In genomic region chr1:26233903-26234643, GRCh38 we compare ENCODE assay signal across 8 cellular contexts. TPM values are rescaled to one million over a fixed set of nuclear protein-coding genes. Genes with fewer than 3 reads are reported as not detected.
DNase-seq lines count a peak whose midpoint lies in the region; ATAC-seq and TF ChIP-seq lines count a peak whose summit lies in the region.

Gene CEP85, plus strand, starts transcription at chr1:26234200. Its CDS starts 5,584 bp downstream, at chr1:26239784.

- H3K9ac ChIP-seq in smooth muscle cell (ENCODE audit: low read depth), result peak within 1 kb of the TSS; percentile 78

- no peaks in the 10 kb centered on the region for H3F3A ChIP-seq in smooth muscle cell (ENCODE audit: low read depth)

- peaks cover 31% of the 10 kb centered on the region for H3K79me2 ChIP-seq in smooth muscle cell (ENCODE audit: low read depth)

- POLR2A ChIA-PET in activated B cell treated with CpG ODN at 0.5 μM for 24 hours (lab: Charles Lee), result interaction anchor here (0.6 to 2.6 kb wide), 15 partner anchors 13 to 1491 kb away, joined by 3 to 22 read pairs (median 4); partner anchors contain the start of genes CD52, FAM76A, GPATCH3 and RSRP1

- H3K9me3 Mint-ChIP-seq in activated B cell treated with CpG ODN at 0.5 μM for 24 hours, result no peaks in the 10 kb centered on the region

- no peaks in the 10 kb centered on the region for H3K9me3 ChIP-seq in smooth muscle cell (replicated peaks; ENCODE audit: low read depth)

- ATAC-seq in GM19023 (IDR thresholded peaks at IDR 0.05; ENCODE audit: unreplicated experiment), result peak; percentile 93
- ATAC-seq in HG03280 (IDR thresholded peaks at IDR 0.05; ENCODE audit: unreplicated experiment), result peak; percentile 89
- ATAC-seq in activated B cell treated with CpG ODN at 0.5 μM for 24 hours (ENCODE audit: low read depth), result peak; percentile 88

- H3K4me2 ChIP-seq in smooth muscle cell, result peak within 1 kb of the TSS; percentile 87

- H3K4me3 ChIP-seq in smooth muscle cell, result peak within 1 kb of the TSS; percentile 87

- H3K27ac Mint-ChIP-seq in activated B cell treated with CpG ODN at 0.5 μM for 24 hours, result peak within 1 kb of the TSS; percentile 94

- intact Hi-C loops in activated B cell treated with CpG ODN at 0.5 μM for 24 hours (cut with micrococcal nuclease), result loop anchor here (1.0 to 10.0 kb wide), 7 partner anchors 43 to 359 kb away; partner anchors contain the start of genes CD52, PAQR7, PDIK1L and ZNF593

- peak within 1 kb of the TSS; percentile 98 for H3K4me3 Mint-ChIP-seq in activated B cell treated with CpG ODN at 0.5 μM for 24 hours

- peak; percentile 95 for DNase-seq in AG09319 (ENCODE audit: extremely low read depth, low read depth)
- peak; percentile 99 for DNase-seq in NCI-H345 (lab: John Stamatoyannopoulos, UW)
- peak; percentile 94 for DNase-seq in activated B cell treated with CpG ODN at 0.5 μM for 24 hours
- peak; percentile 56 to 99 (median 97) for DNase-seq in caudate nucleus (lab: John Stamatoyannopoulos, UW)
- peak; percentile 100 for DNase-seq in iPS-NIHi7 (ENCODE audit: extremely low spot score)
- DNase-seq in smooth muscle cell (lab: John Stamatoyannopoulos, UW; ENCODE audit: unreplicated experiment), result peak; percentile 95

- CTCF ChIA-PET in activated B cell treated with CpG ODN at 0.5 μM for 24 hours (lab: Charles Lee), result interaction anchor here (0.5 to 3.7 kb wide), 22 partner anchors 10 to 575 kb away, joined by 3 to 28 read pairs (median 4); partner anchors contain the start of genes C1orf232, CD52 and ZNF593

- peaks cover 34% of the 10 kb centered on the region for H3K4me1 Mint-ChIP-seq in activated B cell treated with CpG ODN at 0.5 μM for 24 hours

- peak within 1 kb of the TSS; percentile 98 for H2AFZ ChIP-seq in smooth muscle cell (ENCODE audit: low read depth)

- no peaks in the 10 kb centered on the region for H3K27me3 ChIP-seq in smooth muscle cell (ENCODE audit: low read depth)

- H3K4me1 ChIP-seq in smooth muscle cell (ENCODE audit: low read depth), result peaks cover 4% of the 10 kb centered on the region

- TF ChIP-seq CTCF in AG09319 (IDR thresholded peaks at IDR 0.05; ENCODE audit: low read depth, low read length), result peak; percentile 88
- TF ChIP-seq CTCF in activated B cell treated with CpG ODN at 0.5 μM for 24 hours (IDR thresholded peaks at IDR 0.05), result no peak
- peak; percentile 72 for TF ChIP-seq CTCF in smooth muscle cell (IDR thresholded peaks at IDR 0.05; ENCODE audit: borderline replicate concordance, insufficient read depth, poor library complexity, severe bottlenecking)

- H3K27me3 Mint-ChIP-seq in activated B cell treated with CpG ODN at 0.5 μM for 24 hours, result no peaks in the 10 kb centered on the region

- H4K20me1 ChIP-seq in smooth muscle cell (ENCODE audit: low read depth), result no peaks in the 10 kb centered on the region

- 1% methylated on average over 73 of the region's 73 CpGs for WGBS in smooth muscle cell (ENCODE audit: low lambda C conversion rate)

- H3K27ac ChIP-seq in caudate nucleus (ENCODE audit: low read depth, low read length) (peak within 1 kb of the TSS; percentile 89), smooth muscle cell (ENCODE audit: low read depth) (peak within 1 kb of the TSS; percentile 78)

- peaks cover 4% of the 10 kb centered on the region for H3K36me3 Mint-ChIP-seq in activated B cell treated with CpG ODN at 0.5 μM for 24 hours (ENCODE audit: low read depth)

- no peaks in the 10 kb centered on the region for H3K36me3 ChIP-seq in smooth muscle cell (ENCODE audit: low read depth)

RNA-seq across cellular contexts. Expression of gene CEP85, which starts in this region (rescaled TPM):
- total RNA-seq in activated B cell treated with CpG ODN at 0.5 μM for 24 hours (13.8 and 16.4 TPM in 2 replicates), smooth muscle cell (6.0 and 7.9 TPM in 2 replicates)
- 3.9 and 8.0 TPM in 2 replicates for polyA plus RNA-seq in smooth muscle cell

Comparison
In these comparisons a context has a peak if more than half of its experiments do, and no peak if none do; other contexts are left out.
1. Peak in every context shown above with its lines: DNase-seq, ATAC-seq, H3K4me3 ChIP-seq and H3K27ac ChIP-seq.